Comparison of ENCODE assay signal across 13 cellular contexts in the genomic region with DNA sequence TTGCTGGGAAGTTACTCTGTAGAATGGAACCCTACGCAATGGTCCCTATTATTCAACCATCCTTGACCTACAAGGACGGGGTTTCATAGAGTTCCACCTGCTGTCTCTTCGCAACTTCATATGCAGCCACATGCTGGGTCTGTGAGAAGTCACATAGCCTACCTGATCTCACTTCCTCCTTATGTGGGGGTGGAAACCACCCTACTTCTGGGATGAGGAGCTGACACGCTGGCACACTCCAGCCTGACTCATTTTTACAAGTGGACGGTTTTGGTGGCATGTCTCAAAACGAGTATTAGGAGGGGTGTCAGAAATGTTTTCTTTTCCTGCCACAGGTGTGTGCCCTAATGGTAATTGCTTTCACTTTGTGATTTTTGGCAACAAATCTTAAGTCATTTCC. TPM values are rescaled to one million over a fixed set of nuclear protein-coding genes. Genes with fewer than 3 reads are reported as not detected.
DNase-seq lines count a peak whose midpoint lies in the region; ATAC-seq and TF ChIP-seq lines count a peak whose summit lies in the region.
"Had no signal": no experiment of that assay in that cellular context is flagged by ENCODE, and none has a peak within 500 bp of the region (broad histone marks: within the 10 kb centered on the region; RNA-seq: fewer than 3 reads in every experiment).

No MANE protein-coding gene starts in this region.

- ATAC-seq in GM18505 (IDR thresholded peaks at IDR 0.05; ENCODE audit: unreplicated experiment) = peak; percentile 89
- peak; percentile 58 for ATAC-seq in GM21390 (IDR thresholded peaks at IDR 0.05; ENCODE audit: unreplicated experiment)
- peak; percentile 65 for ATAC-seq in HG03558 (IDR thresholded peaks at IDR 0.05; ENCODE audit: extremely low read depth, unreplicated experiment)
- ATAC-seq in heart left ventricle = no peak
- no peak for ATAC-seq in HG03439 (IDR thresholded peaks at IDR 0.05; ENCODE audit: unreplicated experiment)
- no peak for ATAC-seq in natural killer cell
- ATAC-seq: SK-N-SH treated with all-trans-retinoic acid at 6 μM for 48 hours had no signal

- H3K36me3 Mint-ChIP-seq in natural killer cell = no peaks in the 10 kb centered on the region
- H3K36me3 Mint-ChIP-seq: CD4-positive, alpha-beta memory T cell had no signal

- peaks cover 13% of the 10 kb centered on the region for H3K79me2 ChIP-seq in hepatocyte

- H3K9me3 ChIP-seq in hepatocyte (ENCODE audit: low read depth) (no peaks in the 10 kb centered on the region), heart left ventricle (no peaks in the 10 kb centered on the region)
- H3K9me3 ChIP-seq: sigmoid colon had no signal

- no peaks in the 10 kb centered on the region for H3K4me1 Mint-ChIP-seq in natural killer cell

- H3K27ac Mint-ChIP-seq in natural killer cell = no peak overlapping the region
- H3K27ac Mint-ChIP-seq: CD4-positive, alpha-beta memory T cell had no signal

- H3K4me1 ChIP-seq in hepatocyte (ENCODE audit: insufficient read depth) = peaks cover 9% of the 10 kb centered on the region
- H3K4me1 ChIP-seq in heart left ventricle = peaks cover 0 to 28% (median 0%) of the 10 kb centered on the region in 12 donors
- H3K4me1 ChIP-seq: sigmoid colon had no signal

- DNase-seq in hepatocyte (ENCODE audit: low spot score) = no peak
- DNase-seq in heart left ventricle = no peak
- DNase-seq in NCI-H2196 (lab: John Stamatoyannopoulos, UW; ENCODE audit: unreplicated experiment) = no peak
- no peak for DNase-seq in natural killer cell
- DNase-seq: aorta; CD4-positive, alpha-beta memory T cell; NCI-H510A treated with DMSO at 0.1 percent for 48 hours; sigmoid colon had no signal

- TF ChIP-seq CTCF in hepatocyte (IDR thresholded peaks at IDR 0.05; ENCODE audit: poor library complexity) (no peak), heart left ventricle (IDR thresholded peaks at IDR 0.05) (no peak), natural killer cell (IDR thresholded peaks at IDR 0.05) (no peak)

- H3K4me3 Mint-ChIP-seq in natural killer cell = no peak overlapping the region

- no peaks in the 10 kb centered on the region for H3K9me3 Mint-ChIP-seq in natural killer cell

- WGBS in hepatocyte (ENCODE audit: low lambda C conversion rate, missing lambda C conversion rate) = 93% methylated on average over 6 of the region's 6 CpGs
- 83 to 95% (median 89%) methylated on average over 6 of the region's 6 CpGs for WGBS in heart left ventricle, 4 donors

- no peaks in the 10 kb centered on the region for H3K9me2 ChIP-seq in hepatocyte (replicated peaks; ENCODE audit: insufficient read depth)

- H4K20me1 ChIP-seq in hepatocyte (ENCODE audit: insufficient read depth, poor library complexity, severe bottlenecking) = no peaks in the 10 kb centered on the region

- no peak for TF ChIP-seq POLR2A in GM18505 (IDR thresholded peaks at IDR 0.05; ENCODE audit: borderline replicate concordance, extremely low read depth, insufficient read depth, insufficient read length)
- TF ChIP-seq POLR2A in heart left ventricle (IDR thresholded peaks at IDR 0.05) = no peak

- H2AFZ ChIP-seq in hepatocyte = no peak overlapping the region

- peaks cover 0 to 46% of the 10 kb centered on the region in 2 donors for H3K27me3 Mint-ChIP-seq in natural killer cell (ENCODE audit: low read depth in 2 of 2)

- no peaks in the 10 kb centered on the region for H3K27me3 ChIP-seq in hepatocyte
- H3K27me3 ChIP-seq in heart left ventricle = peaks cover 0 to 3% (median 0%) of the 10 kb centered on the region in 9 donors
- H3K27me3 ChIP-seq: sigmoid colon had no signal

- H3K4me2 ChIP-seq in hepatocyte = no peak overlapping the region

- peak overlapping the region; percentile 91 for H3K27ac ChIP-seq in hepatocyte
- no peak overlapping the region for H3K27ac ChIP-seq in heart left ventricle
- H3K27ac ChIP-seq: sigmoid colon had no signal

- H3K4me3 ChIP-seq in hepatocyte (no peak overlapping the region), heart left ventricle (no peak overlapping the region)
- H3K4me3 ChIP-seq: sigmoid colon had no signal

- H3K36me3 ChIP-seq in hepatocyte (replicated peaks; ENCODE audit: insufficient read depth, low read depth) (no peaks in the 10 kb centered on the region), heart left ventricle (no peaks in the 10 kb centered on the region)
- H3K36me3 ChIP-seq: sigmoid colon had no signal

- intact Hi-C loops in heart left ventricle (cut with DNase I) = no loop called here
- intact Hi-C loops in natural killer cell (cut with micrococcal nuclease) = no loop called here

RNA-seq across cellular contexts. Expression of a gene that starts 36.8 kb away (rescaled TPM):
- 32.9 and 34.2 TPM in 2 replicates for total RNA-seq in hepatocyte
- 25.0 and 27.0 TPM in 2 replicates for polyA plus RNA-seq in hepatocyte
- total RNA-seq in heart left ventricle = 10 to 100 TPM in 3 of 9 donors, 1 to 10 TPM in 6; 6.3 to 23.6 (median 8.6) TPM
- 1 to 10 TPM; 3.2 to 8.6 TPM for polyA plus RNA-seq in heart left ventricle
- total RNA-seq in natural killer cell = 10 to 100 TPM in 2 of 3 donors, 1 to 10 TPM in 1; 9.7 to 21.6 (median 13.6) TPM

RNA-seq across cellular contexts. Expression of a gene that starts 40.4 kb away (rescaled TPM):
- total RNA-seq in hepatocyte (0.08 TPM in 1 of 2 replicates, not detected in the other), heart left ventricle (not detected), natural killer cell (not detected)
- polyA plus RNA-seq in hepatocyte (not detected in 2 replicates), heart left ventricle (not detected)
- total RNA-seq: aorta; CD4-positive, alpha-beta memory T cell; sigmoid colon had no signal
- polyA plus RNA-seq: aorta; CD4-positive, alpha-beta memory T cell; sigmoid colon had no signal

Comparison
In these comparisons a context has a peak if more than half of its experiments do, and no peak if none do; other contexts are left out.
1. ATAC-seq: peak in GM18505 (single experiment), GM21390 (single experiment) and HG03558 (single experiment); none in heart left ventricle (0 of 4), HG03439 (single experiment) and natural killer cell (0 of 3).